ENCODE assay signal across 26 cellular contexts in the genomic region with DNA sequence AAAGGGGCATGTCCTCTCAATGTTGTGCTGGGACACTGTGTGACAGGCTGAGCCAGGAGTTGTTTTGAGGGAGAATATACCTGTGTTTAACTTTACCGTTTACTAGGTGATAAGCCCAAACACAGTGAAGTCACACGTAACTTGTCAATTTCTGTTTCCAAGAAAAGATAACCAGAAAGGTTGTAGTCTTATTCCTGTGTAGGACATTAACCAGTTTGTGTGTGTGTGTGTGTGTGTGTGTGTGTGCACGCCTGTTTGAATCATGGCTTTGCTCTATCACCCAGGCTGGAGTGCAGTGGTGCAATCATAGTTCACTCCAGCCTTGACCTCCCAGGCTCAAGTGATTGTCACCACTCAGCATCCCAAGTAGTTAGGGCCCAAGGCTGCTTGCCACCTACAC.
DNase-seq lines count a peak whose midpoint lies in the region; ATAC-seq, FAIRE-seq and TF ChIP-seq lines count a peak whose summit lies in the region.
"Had no signal": no experiment of that assay in that cellular context is flagged by ENCODE, and none has a peak within 500 bp of the region (broad histone marks: within the 10 kb centered on the region; RNA-seq: fewer than 3 reads in every experiment).

No MANE protein-coding gene starts in this region.

- FAIRE-seq in HepG2 (lab: Jason Lieb, UNC): no peak
- FAIRE-seq: GM12878, H1, RCC 7860 had no signal

- 54% methylated on average over 2 of the region's 3 CpGs for WGBS in HepG2 (ENCODE audit: low lambda C conversion rate)

- POLR2A ChIA-PET in HepG2 (lab: Yijun Ruan, JAX): no interaction called here

- in situ Hi-C loops in HepG2 (cut with HindIII; ENCODE audit: extremely low pct_ligation_motif_present, low pct_unique_long_range_greater_than_20kb): loop anchor here (10.0 kb wide), 1 partner anchor 62 kb away; no protein-coding TSS in a partner anchor

- H3K36me3 Mint-ChIP-seq in activated naive CD4-positive, alpha-beta T cell treated with anti-CD3 and anti-CD28 coated beads, Interleukin-2, amount 50 U/mL, for 72 hours: peaks cover 42 to 48% of the 10 kb centered on the region in 2 donors

- H3K27me3 ChIP-seq in ascending aorta: no peaks in the 10 kb centered on the region
- H3K27me3 ChIP-seq in HepG2 (ENCODE audit: control insufficient read depth in 1 of 2, insufficient read depth in 2 of 2, low read length in 2 of 2): no peaks in the 10 kb centered on the region
- H3K27me3 ChIP-seq in thoracic aorta (replicated peaks; ENCODE audit: insufficient read depth): no peaks in the 10 kb centered on the region
- H3K27me3 ChIP-seq: BLaER1, colonic mucosa, left lung, transverse colon had no signal

- no peak overlapping the region for H3K9ac ChIP-seq in HepG2 (ENCODE audit: insufficient read depth, low read depth, low read length)
- H3K9ac ChIP-seq: BLaER1, parathyroid adenoma had no signal

- TF ChIP-seq POLR2A in HepG2 (IDR thresholded peaks at IDR 0.05; ENCODE audit: insufficient read depth in 1 of 2, low read depth in 2 of 2, low read length in 2 of 2): no peak

- H3K79me2 ChIP-seq in HepG2 (ENCODE audit: insufficient read depth, low read length): no peaks in the 10 kb centered on the region
- H3K79me2 ChIP-seq: parathyroid adenoma had no signal

- no peak for DNase-seq in activated naive CD4-positive, alpha-beta T cell treated with anti-CD3 and anti-CD28 coated beads, Interleukin-2, amount 50 U/mL, for 72 hours (ENCODE audit: low spot score in 2 of 2)
- DNase-seq in activated naive CD4-positive, alpha-beta T cell treated with anti-CD3 and anti-CD28 coated beads, Interleukin-2, amount 50 U/mL, for 16 hours: no peak
- no peak for DNase-seq in ascending aorta (ENCODE audit: low spot score in 2 of 2)
- no peak for DNase-seq in HepG2 (ENCODE audit: low spot score)
- no peak for DNase-seq in thoracic aorta (ENCODE audit: low spot score)
- no peak for DNase-seq in NCI-H1417 (lab: John Stamatoyannopoulos, UW)
- DNase-seq: activated T-cell treated with anti-CD3 and anti-CD28 coated beads, Interleukin-2, amount 50 U/mL, for 1 hour; anterior cingulate cortex; colonic mucosa; DMS153; effector CD4-positive, alpha-beta T cell; left lung; mesenchymal stem cell; NCI-H1048; NCI-H1694; NCI-H446 treated with DMSO at 0.1 percent for 48 hours; NCI-H774; right cardiac atrium; SHP77 treated with DMSO at 0.1 percent for 48 hours; transverse colon had no signal

- H3K4me3 ChIP-seq in ascending aorta (no peak overlapping the region), HepG2 (replicated peaks in 1 of 3; ENCODE audit: insufficient read depth in 1 of 3, low read depth in 2 of 3, low read length in 3 of 3) (no peak overlapping the region), thoracic aorta (no peak overlapping the region)
- H3K4me3 ChIP-seq: BLaER1, colonic mucosa, GM12878, left lung, transverse colon had no signal

- H4K20me1 ChIP-seq in HepG2 (ENCODE audit: insufficient read depth, low read length): no peaks in the 10 kb centered on the region
- H4K20me1 ChIP-seq: BLaER1 had no signal

- peak in 1 of 2 donors; percentile 36 for ATAC-seq in activated naive CD4-positive, alpha-beta T cell treated with anti-CD3 and anti-CD28 coated beads, Interleukin-2, amount 50 U/mL, for 72 hours
- peak; percentile 70; the same call in 2 of the 3 replicates for ATAC-seq in HepG2
- no peak for ATAC-seq in thoracic aorta (ENCODE audit: insufficient number of reproducible peaks, low FRiP score, low read depth)
- ATAC-seq in GM18520 (IDR thresholded peaks at IDR 0.05; ENCODE audit: unreplicated experiment): no peak
- ATAC-seq: GM12878, right cardiac atrium had no signal

- CTCF ChIA-PET in HepG2 (lab: Yijun Ruan, JAX; ENCODE audit: low intra/inter-chr PET ratio, low total read pairs): no interaction called here

- H3K9me3 ChIP-seq in ascending aorta (no peaks in the 10 kb centered on the region), HepG2 (ENCODE audit: low read length) (no peaks in the 10 kb centered on the region), thoracic aorta (no peaks in the 10 kb centered on the region)
- H3K9me3 ChIP-seq: colonic mucosa, transverse colon had no signal

- TF ChIP-seq EP300 in HepG2 (IDR thresholded peaks at IDR 0.05; ENCODE audit: low read depth in 2 of 2, low read length in 2 of 2) (no peak), HepG2 (CRISPR knock-in tag; IDR thresholded peaks at IDR 0.05; ENCODE audit: borderline replicate concordance) (no peak)

- H3K27ac Mint-ChIP-seq in activated naive CD4-positive, alpha-beta T cell treated with anti-CD3 and anti-CD28 coated beads, Interleukin-2, amount 50 U/mL, for 72 hours: peak overlapping the region; percentile 44 to 97

- no peak overlapping the region for H2AFZ ChIP-seq in HepG2 (ENCODE audit: low read length)
- H2AFZ ChIP-seq: parathyroid adenoma had no signal

- no TSS peak for BruUV-seq in HepG2 (replicated peaks; lab: Mats Ljungman, UMichigan)

- no peaks in the 10 kb centered on the region for H3K36me3 ChIP-seq in ascending aorta
- no peaks in the 10 kb centered on the region for H3K36me3 ChIP-seq in HepG2 (replicated peaks in 1 of 2; ENCODE audit: control insufficient read depth in 1 of 2, insufficient read depth in 2 of 2, low read length in 2 of 2)
- H3K36me3 ChIP-seq in thoracic aorta: no peaks in the 10 kb centered on the region
- H3K36me3 ChIP-seq: colonic mucosa, left lung, transverse colon had no signal

- TF ChIP-seq RAD21 in HepG2 (CRISPR knock-in tag; IDR thresholded peaks at IDR 0.05): no peak

- H3K4me1 ChIP-seq in ascending aorta (peaks cover 4 to 25% of the 10 kb centered on the region in 2 donors), HepG2 (ENCODE audit: insufficient read depth, low read length) (peaks cover 11% of the 10 kb centered on the region), thoracic aorta (ENCODE audit: control insufficient read depth in 1 of 2, low read depth in 2 of 2) (peaks cover 7 to 56% of the 10 kb centered on the region in 2 donors)
- H3K4me1 ChIP-seq: BLaER1, colonic mucosa, left lung, parathyroid adenoma, transverse colon had no signal

- H3K9me3 Mint-ChIP-seq in activated naive CD4-positive, alpha-beta T cell treated with anti-CD3 and anti-CD28 coated beads, Interleukin-2, amount 50 U/mL, for 72 hours: peaks cover 8 to 16% of the 10 kb centered on the region in 2 donors

- intact Hi-C loops in ascending aorta (cut with DNase I): no loop called here
- intact Hi-C loops in HepG2 (cut with micrococcal nuclease; ENCODE audit: unreplicated experiment): no loop called here

- no peak for TF ChIP-seq CTCF in ascending aorta (IDR thresholded peaks at IDR 0.05)
- TF ChIP-seq CTCF in HepG2 (CRISPR knock-in tag; IDR thresholded peaks at IDR 0.05): no peak
- no peak for TF ChIP-seq CTCF in thoracic aorta (IDR thresholded peaks at IDR 0.05)

- H3K27ac ChIP-seq in ascending aorta (peak overlapping the region; percentile 62 to 80), HepG2 (ENCODE audit: extremely low read length, insufficient read depth, low read length) (no peak overlapping the region), thoracic aorta (peak overlapping the region; percentile 17 to 71)
- H3K27ac ChIP-seq: BLaER1, colonic mucosa, left lung, parathyroid adenoma, transverse colon had no signal

- H3K4me2 ChIP-seq in HepG2 (ENCODE audit: low read depth, low read length): no peak overlapping the region
- H3K4me2 ChIP-seq: BLaER1 had no signal

TF ChIP-seq in HepG2, 621 proteins besides CTCF, POLR2A, EP300 and RAD21:
- TF ChIP-seq CEBPB (IDR thresholded peaks at IDR 0.05; ENCODE audit: borderline replicate concordance, low read depth, low read length): peak; percentile 45; the same call in 1 of the 2 replicates
- TF ChIP-seq ASH2L (IDR thresholded peaks at IDR 0.05; ENCODE audit: insufficient read length, low read depth, low read length): no peak
- TF ChIP-seq ZNF232 (CRISPR knock-in tag; IDR thresholded peaks at IDR 0.05; ENCODE audit: borderline replicate concordance): no peak
- TF ChIP-seq, protein P1, sequence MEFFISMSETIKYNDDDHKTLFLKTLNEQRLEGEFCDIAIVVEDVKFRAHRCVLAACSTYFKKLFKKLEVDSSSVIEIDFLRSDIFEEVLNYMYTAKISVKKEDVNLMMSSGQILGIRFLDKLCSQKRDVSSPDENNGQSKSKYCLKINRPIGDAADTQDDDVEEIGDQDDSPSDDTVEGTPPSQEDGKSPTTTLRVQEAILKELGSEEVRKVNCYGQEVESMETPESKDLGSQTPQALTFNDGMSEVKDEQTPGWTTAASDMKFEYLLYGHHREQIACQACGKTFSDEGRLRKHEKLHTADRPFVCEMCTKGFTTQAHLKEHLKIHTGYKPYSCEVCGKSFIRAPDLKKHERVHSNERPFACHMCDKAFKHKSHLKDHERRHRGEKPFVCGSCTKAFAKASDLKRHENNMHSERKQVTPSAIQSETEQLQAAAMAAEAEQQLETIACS (CRISPR knock-in tag; IDR thresholded peaks at IDR 0.05): no peak
- TF ChIP-seq ZNF766 (CRISPR knock-in tag; IDR thresholded peaks at IDR 0.05; ENCODE audit: borderline replicate concordance): no peak
- peak; percentile 39; the same call in 1 of the 2 replicates for TF ChIP-seq RARA (CRISPR knock-in tag; IDR thresholded peaks at IDR 0.05)
- no peak for TF ChIP-seq ZFP36L2 (CRISPR knock-in tag; IDR thresholded peaks at IDR 0.05)
TF ChIP-seq in HepG2: peak in this region for 2.
